26 cellular contexts compared by ENCODE assay signal in the genomic region with DNA sequence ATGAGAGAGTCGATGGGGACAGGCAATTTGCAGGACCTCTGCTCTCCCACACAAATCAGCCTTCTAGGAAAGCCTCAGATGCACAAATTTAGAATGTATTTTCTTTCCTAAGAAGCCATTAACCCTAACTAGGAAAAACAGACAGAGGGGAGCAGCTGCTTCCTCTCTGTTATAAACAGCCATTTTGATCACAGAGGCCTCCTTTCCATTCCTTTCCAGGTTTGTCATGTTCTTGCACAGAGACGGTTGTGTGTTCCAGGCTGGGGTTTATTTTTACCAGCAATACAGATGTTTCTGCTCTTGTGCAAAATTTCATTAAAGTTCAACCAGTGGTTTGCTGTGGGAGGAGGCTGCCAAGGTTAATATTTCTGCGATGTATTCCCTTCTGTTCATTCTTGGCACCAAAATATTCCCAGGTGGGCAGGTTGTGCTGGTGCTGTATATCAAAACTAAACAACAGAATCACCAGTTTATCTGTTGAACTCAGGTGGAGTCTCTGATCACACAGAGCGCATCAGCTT.
DNase-seq lines count a peak whose midpoint lies in the region; ATAC-seq and TF ChIP-seq lines count a peak whose summit lies in the region.
"Had no signal": no experiment of that assay in that cellular context is flagged by ENCODE, and none has a peak within 500 bp of the region (broad histone marks: within the 10 kb centered on the region; RNA-seq: fewer than 3 reads in every experiment).

No MANE protein-coding gene starts in this region.

- TF ChIP-seq POLR2A in IMR-90 (IDR thresholded peaks at IDR 0.05; ENCODE audit: low read depth, low read length) = no peak

- no peak overlapping the region for H3K27ac Mint-ChIP-seq in naive thymus-derived CD8-positive, alpha-beta T cell
- H3K27ac Mint-ChIP-seq: activated B cell treated with CpG ODN at 0.5 μM for 24 hours; activated naive CD4-positive, alpha-beta T cell treated with anti-CD3 and anti-CD28 coated beads, Interleukin-2, amount 50 U/mL, for 24 hours; memory B cell; naive thymus-derived CD4-positive, alpha-beta T cell; stimulated activated naive CD8-positive, alpha-beta T cell treated with anti-CD3 and anti-CD28 coated beads, Interleukin-15, amount 100 ng/mL, for 72 hours had no signal

- no peak overlapping the region for H2BK20ac ChIP-seq in IMR-90 (ENCODE audit: low read depth, low read length)

- H2BK120ac ChIP-seq in IMR-90 (ENCODE audit: low read depth, low read length) = no peak overlapping the region

- H3K27me3 ChIP-seq in BLaER1 (no peaks in the 10 kb centered on the region), IMR-90 (ENCODE audit: control insufficient read depth, insufficient read depth, low read length) (no peaks in the 10 kb centered on the region), duodenal mucosa (ENCODE audit: control insufficient read depth in 1 of 2, insufficient read depth in 2 of 2, low read length in 2 of 2) (no peaks in the 10 kb centered on the region), muscle layer of duodenum (ENCODE audit: low read depth, low read length) (no peaks in the 10 kb centered on the region)
- H3K27me3 ChIP-seq: ascending aorta, dorsolateral prefrontal cortex, tibial nerve had no signal

- BruUV-seq in IMR-90 (replicated peaks; lab: Mats Ljungman, UMichigan) = no TSS peak

- H3K4me3 ChIP-seq in BLaER1 (no peak overlapping the region), IMR-90 (ENCODE audit: insufficient read depth, low read depth, low read length) (no peak overlapping the region), duodenal mucosa (ENCODE audit: low read depth in 1 of 2, low read length in 2 of 2) (peak overlapping the region in 1 of 2 donors; percentile 18), muscle layer of duodenum (ENCODE audit: low read depth in 1 of 2, low read length in 2 of 2) (no peak overlapping the region)
- H3K4me3 ChIP-seq: A549, ascending aorta, dorsolateral prefrontal cortex, tibial nerve had no signal

- H2BK15ac ChIP-seq in IMR-90 (ENCODE audit: low read depth, low read length) = no peak overlapping the region

- DNase-seq in IMR-90 (peak; percentile 48), activated gamma-delta T cell treated with Interleukin-2 at 50 U/mL for 16 hours (no peak), NCI-H2081 (lab: John Stamatoyannopoulos, UW) (no peak)
- DNase-seq in naive thymus-derived CD8-positive, alpha-beta T cell = no peak
- DNase-seq: activated B cell treated with CpG ODN at 0.5 μM for 24 hours; activated CD8-positive, alpha-beta memory T cell treated with anti-CD3 and anti-CD28 coated beads, Interleukin-2, amount 50 U/mL, for 4 hours; COR-L47; DND-41; dorsolateral prefrontal cortex; H7; kidney glomerular epithelial cell; naive thymus-derived CD4-positive, alpha-beta T cell; NCI-H1048; NCI-H1930; occipital lobe; SHP77; stimulated activated naive CD8-positive, alpha-beta T cell treated with anti-CD3 and anti-CD28 coated beads, Interleukin-15, amount 100 ng/mL, for 72 hours had no signal

- H2AK5ac ChIP-seq in IMR-90 (ENCODE audit: low read depth, low read length) = no peak overlapping the region

- TF ChIP-seq CTCF in IMR-90 (conservative IDR thresholded peaks at IDR 0.05; ENCODE audit: low read depth, low read length) = no peak

- H3K9me3 Mint-ChIP-seq in naive thymus-derived CD8-positive, alpha-beta T cell = no peaks in the 10 kb centered on the region
- H3K9me3 Mint-ChIP-seq: activated B cell treated with CpG ODN at 0.5 μM for 24 hours; activated naive CD4-positive, alpha-beta T cell treated with anti-CD3 and anti-CD28 coated beads, Interleukin-2, amount 50 U/mL, for 24 hours; memory B cell; stimulated activated naive CD8-positive, alpha-beta T cell treated with anti-CD3 and anti-CD28 coated beads, Interleukin-15, amount 100 ng/mL, for 72 hours had no signal

- no peak overlapping the region for H2AFZ ChIP-seq in IMR-90 (replicated peaks; ENCODE audit: low read length, poor library complexity)

- no peak overlapping the region for H2AK9ac ChIP-seq in IMR-90 (replicated peaks; ENCODE audit: low read depth, low read length, poor library complexity)

- peaks cover 0 to 25% (median 4%) of the 10 kb centered on the region in 5 donors for H3K27me3 Mint-ChIP-seq in naive thymus-derived CD8-positive, alpha-beta T cell
- H3K27me3 Mint-ChIP-seq: activated naive CD4-positive, alpha-beta T cell treated with anti-CD3 and anti-CD28 coated beads, Interleukin-2, amount 50 U/mL, for 24 hours had no signal

- TF ChIP-seq RAD21 in IMR-90 (IDR thresholded peaks at IDR 0.05; ENCODE audit: low read length) = no peak

- H3K14ac ChIP-seq in IMR-90 (replicated peaks; ENCODE audit: low read depth, low read length) = no peak overlapping the region

- H3K9ac ChIP-seq in BLaER1 (no peak overlapping the region), IMR-90 (ENCODE audit: low read depth, low read length) (no peak overlapping the region), duodenal mucosa (ENCODE audit: low read depth in 1 of 2, low read length in 2 of 2) (peak overlapping the region in 1 of 2 donors; percentile 30)

- H3K27ac ChIP-seq in BLaER1 (no peak overlapping the region), IMR-90 (ENCODE audit: insufficient read depth, low read length) (no peak overlapping the region), duodenal mucosa (ENCODE audit: low read depth, low read length) (peak overlapping the region; percentile 64), muscle layer of duodenum (ENCODE audit: low read length) (peak overlapping the region; percentile 36)
- H3K27ac ChIP-seq: A549, ascending aorta, tibial nerve had no signal

- no peak overlapping the region for H3K4ac ChIP-seq in IMR-90 (ENCODE audit: low read depth, low read length)

- H4K20me1 ChIP-seq in BLaER1 = no peaks in the 10 kb centered on the region
- H4K20me1 ChIP-seq in IMR-90 (ENCODE audit: insufficient read depth, low read length) = peaks cover 77% of the 10 kb centered on the region

- H3K4me2 ChIP-seq in BLaER1 = peak overlapping the region; percentile 44
- no peak overlapping the region for H3K4me2 ChIP-seq in IMR-90 (ENCODE audit: low read depth, low read length)
- H3K4me2 ChIP-seq: A549 had no signal

- peaks cover 10% of the 10 kb centered on the region; the same call in 1 of the 2 replicates for H3K9me1 ChIP-seq in IMR-90 (ENCODE audit: insufficient read depth, low read length)

- POLR2A ChIA-PET in IMR-90 (lab: Charles Lee; ENCODE audit: unreplicated experiment) = no interaction called here
- POLR2A ChIA-PET in naive thymus-derived CD8-positive, alpha-beta T cell (lab: Charles Lee) = no interaction called here

- in situ Hi-C loops in IMR-90 (cut with MboI; ENCODE audit: low sequenced_read_pairs) = no loop called here

- WGBS in IMR-90 (ENCODE audit: extremely low coverage in 2 of 2, insufficient read length in 1 of 2), 2 experiments = no CpG with 5 or more reads among the region's 4 CpGs

- H4K5ac ChIP-seq in IMR-90 (ENCODE audit: low read depth, low read length) = no peak overlapping the region; the same call in 1 of the 2 replicates

- H3K36me3 Mint-ChIP-seq in naive thymus-derived CD8-positive, alpha-beta T cell = no peaks in the 10 kb centered on the region
- H3K36me3 Mint-ChIP-seq: activated naive CD4-positive, alpha-beta T cell treated with anti-CD3 and anti-CD28 coated beads, Interleukin-2, amount 50 U/mL, for 24 hours; memory B cell; naive thymus-derived CD4-positive, alpha-beta T cell had no signal

- ATAC-seq in IMR-90 (ENCODE audit: low read depth) (peak; percentile 61), GM19351 (IDR thresholded peaks at IDR 0.05; ENCODE audit: unreplicated experiment) (no peak)
- no peak for ATAC-seq in naive thymus-derived CD8-positive, alpha-beta T cell
- ATAC-seq: A549; naive thymus-derived CD4-positive, alpha-beta T cell had no signal

- H3K23ac ChIP-seq in IMR-90 (ENCODE audit: low read depth, low read length) = no peak overlapping the region

- H3K56ac ChIP-seq in IMR-90 (ENCODE audit: extremely low read depth, insufficient read depth, low read length) = no peak overlapping the region

- CTCF ChIA-PET in IMR-90 (lab: Yijun Ruan, JAX) = interaction anchor here (0.7 kb wide), 1 partner anchor 41 kb away, joined by 3 read pairs; no protein-coding TSS in a partner anchor

- no peak overlapping the region for H4K8ac ChIP-seq in IMR-90 (ENCODE audit: low read depth in 2 of 2, low read length in 2 of 2)

- intact Hi-C loops in IMR-90 (cut with micrococcal nuclease) = no loop called here

- peaks cover 50 to 70% of the 10 kb centered on the region in 2 experiments for H3K79me1 ChIP-seq in IMR-90 (ENCODE audit: low read depth in 1 of 2, low read length in 2 of 2)

- peaks cover 24% of the 10 kb centered on the region for H3K4me1 ChIP-seq in BLaER1
- H3K4me1 ChIP-seq in IMR-90 (ENCODE audit: control insufficient read depth, insufficient read depth, low read length) = peaks cover 9% of the 10 kb centered on the region
- peaks cover 38 to 48% of the 10 kb centered on the region in 2 donors for H3K4me1 ChIP-seq in duodenal mucosa (ENCODE audit: control insufficient read depth in 1 of 2, insufficient read depth in 2 of 2, low read length in 2 of 2)
- peaks cover 11 to 19% of the 10 kb centered on the region in 2 donors for H3K4me1 ChIP-seq in muscle layer of duodenum (ENCODE audit: control insufficient read depth in 1 of 2, insufficient read depth in 2 of 2, low read length in 2 of 2)

- no peaks in the 10 kb centered on the region for H3K9me3 ChIP-seq in BLaER1
- no peaks in the 10 kb centered on the region for H3K9me3 ChIP-seq in IMR-90 (ENCODE audit: control insufficient read depth, insufficient read depth, low read length)
- no peaks in the 10 kb centered on the region for H3K9me3 ChIP-seq in duodenal mucosa (ENCODE audit: control insufficient read depth in 1 of 2, low read length in 2 of 2)
- H3K9me3 ChIP-seq in muscle layer of duodenum (ENCODE audit: control insufficient read depth in 1 of 2, low read length in 2 of 2) = no peaks in the 10 kb centered on the region
- H3K9me3 ChIP-seq: A549, ascending aorta, tibial nerve had no signal

- no peak overlapping the region for H3K18ac ChIP-seq in IMR-90 (ENCODE audit: low read depth, low read length)

- peaks cover 0 to 3% (median 0%) of the 10 kb centered on the region in 4 donors for H3K4me1 Mint-ChIP-seq in naive thymus-derived CD8-positive, alpha-beta T cell
- H3K4me1 Mint-ChIP-seq: activated B cell treated with CpG ODN at 0.5 μM for 24 hours; activated naive CD4-positive, alpha-beta T cell treated with anti-CD3 and anti-CD28 coated beads, Interleukin-2, amount 50 U/mL, for 24 hours; memory B cell; naive thymus-derived CD4-positive, alpha-beta T cell; stimulated activated naive CD8-positive, alpha-beta T cell treated with anti-CD3 and anti-CD28 coated beads, Interleukin-15, amount 100 ng/mL, for 72 hours had no signal

- dilution Hi-C loops in IMR-90 (cut with HindIII; ENCODE audit: low sequenced_read_pairs, unreplicated experiment) = no loop called here

- no peaks in the 10 kb centered on the region for H3K36me3 ChIP-seq in BLaER1
- H3K36me3 ChIP-seq in IMR-90 (ENCODE audit: control insufficient read depth, insufficient read depth, low read length) = no peaks in the 10 kb centered on the region
- no peaks in the 10 kb centered on the region for H3K36me3 ChIP-seq in duodenal mucosa (ENCODE audit: control insufficient read depth in 1 of 2, insufficient read depth in 2 of 2, low read length in 2 of 2)
- H3K36me3 ChIP-seq in muscle layer of duodenum (ENCODE audit: control insufficient read depth in 1 of 2, insufficient read depth in 2 of 2, low read length in 2 of 2) = no peaks in the 10 kb centered on the region
- H3K36me3 ChIP-seq: tibial nerve had no signal

- no peak overlapping the region for H3K4me3 Mint-ChIP-seq in naive thymus-derived CD8-positive, alpha-beta T cell
- H3K4me3 Mint-ChIP-seq: activated B cell treated with CpG ODN at 0.5 μM for 24 hours; activated naive CD4-positive, alpha-beta T cell treated with anti-CD3 and anti-CD28 coated beads, Interleukin-2, amount 50 U/mL, for 24 hours; memory B cell; naive thymus-derived CD4-positive, alpha-beta T cell; stimulated activated naive CD8-positive, alpha-beta T cell treated with anti-CD3 and anti-CD28 coated beads, Interleukin-15, amount 100 ng/mL, for 72 hours had no signal

- H4K91ac ChIP-seq in IMR-90 (ENCODE audit: insufficient read depth, low read depth, low read length) = no peak overlapping the region

- H2BK5ac ChIP-seq in IMR-90 (ENCODE audit: low read depth, low read length, poor library complexity, severe bottlenecking) = no peak overlapping the region

Comparison
In these comparisons a context has a peak if more than half of its experiments do, and no peak if none do; other contexts are left out.
1. H3K27ac ChIP-seq: peak in duodenal mucosa (single experiment) and muscle layer of duodenum (single experiment); none in BLaER1 (single experiment) and IMR-90 (single experiment).